ENCODE assay signal across 29 cellular contexts in genomic region chr6:163671791-163672190, GRCh38.
"Had no signal": no experiment of that assay in that cellular context is flagged by ENCODE, and none has a peak within 500 bp of the region (broad histone marks: within the 10 kb centered on the region; RNA-seq: fewer than 3 reads in every experiment).

No MANE protein-coding gene starts in this region.

- H3K27ac Mint-ChIP-seq: activated CD4-positive, alpha-beta memory T cell treated with anti-CD3 and anti-CD28 coated beads for 36 hours; activated CD4-positive, alpha-beta T cell treated with anti-CD3 and anti-CD28 coated beads for 36 hours; activated CD4-positive, alpha-beta T cell treated with anti-CD3 and anti-CD28 coated beads, Interleukin-2, amount 10 ng/mL, durations not matched to agents 24 days and 14 days; activated CD8-positive, alpha-beta memory T cell treated with anti-CD3 and anti-CD28 coated beads, Interleukin-2, amount 10 ng/mL, durations not matched to agents 7 days and 5 days; activated CD8-positive, alpha-beta T cell treated with anti-CD3 and anti-CD28 coated beads, Interleukin-2, amount 10 ng/mL, durations not matched to agents 7 days and 5 days; activated naive CD4-positive, alpha-beta T cell treated with anti-CD3 and anti-CD28 coated beads, Interleukin-2, amount 10 ng/mL, durations not matched to agents 7 days and 5 days; activated naive CD4-positive, alpha-beta T cell treated with anti-CD3 and anti-CD28 coated beads, Interleukin-2, amount 50 U/mL, for 72 hours; activated naive CD8-positive, alpha-beta T cell treated with anti-CD3 and anti-CD28 coated beads, Interleukin-2, amount 10 ng/mL, durations not matched to agents 7 days and 5 days; activated T-helper 1 cell treated with anti-CD3 and anti-CD28 coated beads, Interleukin-12 subunit alpha, Interleukin-12 subunit beta, Interleukin-2, Interleukin-4 antibody, amounts not matched to agents 30 ng/mL and 10 ng/mL and 1 ng/mL, durations not matched to agents 14 hours and 24 hours and 36 hours; dendritic cell treated with granulocyte-macrophage colony-stimulating factor and Interleukin-4, amounts not matched to agents 40 ng/mL and 50 ng/mL, for 4 days; endodermal cell had no signal

- H3K27ac ChIP-seq: brain microvascular endothelial cell, coronary artery, dorsolateral prefrontal cortex, foreskin keratinocyte, gastrocnemius medialis, heart left ventricle had no signal

- DNase-seq: activated CD4-positive, alpha-beta memory T cell treated with anti-CD3 and anti-CD28 coated beads for 36 hours; activated CD4-positive, alpha-beta T cell treated with anti-CD3 and anti-CD28 coated beads for 36 hours; activated CD4-positive, alpha-beta T cell treated with anti-CD3 and anti-CD28 coated beads, Interleukin-2, amount 10 ng/mL, durations not matched to agents 24 days and 14 days; activated CD4-positive, CD25-positive, alpha-beta regulatory T cell; activated CD4-positive, CD25-positive, alpha-beta regulatory T cell treated with anti-CD3 and anti-CD28 coated beads, Interleukin-2, amount 50 U/mL, for 72 hours; activated CD8-positive, alpha-beta memory T cell treated with anti-CD3 and anti-CD28 coated beads, Interleukin-2, amount 10 ng/mL, durations not matched to agents 7 days and 5 days; activated CD8-positive, alpha-beta memory T cell treated with anti-CD3 and anti-CD28 coated beads, Interleukin-2, amount 50 U/mL, for 4 hours; activated CD8-positive, alpha-beta T cell treated with anti-CD3 and anti-CD28 coated beads, Interleukin-2, amount 10 ng/mL, durations not matched to agents 7 days and 5 days; activated gamma-delta T cell; activated naive CD4-positive, alpha-beta T cell; activated naive CD4-positive, alpha-beta T cell treated with anti-CD3 and anti-CD28 coated beads, Interleukin-2, amount 10 ng/mL, durations not matched to agents 7 days and 5 days; activated naive CD8-positive, alpha-beta T cell treated with anti-CD3 and anti-CD28 coated beads, Interleukin-2, amount 10 ng/mL, durations not matched to agents 7 days and 5 days; activated T-cell treated with anti-CD3 and anti-CD28 coated beads, Interleukin-2, amount 50 U/mL, for 1 hour; activated T-cell treated with anti-CD3 and anti-CD28 coated beads, Interleukin-2, amount 50 U/mL, for 48 hours; brain microvascular endothelial cell; effector memory CD4-positive, alpha-beta T cell; endodermal cell; foreskin keratinocyte; gastrocnemius medialis; glutamatergic neuron; heart left ventricle; T-helper 2 cell had no signal

- H3K27me3 Mint-ChIP-seq: activated CD8-positive, alpha-beta memory T cell treated with anti-CD3 and anti-CD28 coated beads, Interleukin-2, amount 10 ng/mL, durations not matched to agents 7 days and 5 days; central memory CD8-positive, alpha-beta T cell had no signal

- H3K4me1 ChIP-seq: foreskin keratinocyte had no signal

- H3K36me3 Mint-ChIP-seq: activated CD4-positive, alpha-beta memory T cell treated with anti-CD3 and anti-CD28 coated beads for 36 hours; activated CD8-positive, alpha-beta memory T cell treated with anti-CD3 and anti-CD28 coated beads, Interleukin-2, amount 10 ng/mL, durations not matched to agents 7 days and 5 days; activated naive CD4-positive, alpha-beta T cell treated with anti-CD3 and anti-CD28 coated beads, Interleukin-2, amount 10 ng/mL, durations not matched to agents 7 days and 5 days; activated naive CD4-positive, alpha-beta T cell treated with anti-CD3 and anti-CD28 coated beads, Interleukin-2, amount 50 U/mL, for 72 hours; activated naive CD8-positive, alpha-beta T cell treated with anti-CD3 and anti-CD28 coated beads, Interleukin-2, amount 10 ng/mL, durations not matched to agents 7 days and 5 days had no signal

- H3K9me3 ChIP-seq: gastrocnemius medialis, heart left ventricle had no signal

- H3K27me3 ChIP-seq: brain microvascular endothelial cell, dorsolateral prefrontal cortex, foreskin keratinocyte, gastrocnemius medialis, heart left ventricle had no signal

- H3K9me3 Mint-ChIP-seq: activated CD4-positive, alpha-beta memory T cell treated with anti-CD3 and anti-CD28 coated beads for 36 hours; activated CD4-positive, alpha-beta T cell treated with anti-CD3 and anti-CD28 coated beads, Interleukin-2, amount 10 ng/mL, durations not matched to agents 24 days and 14 days; activated naive CD4-positive, alpha-beta T cell treated with anti-CD3 and anti-CD28 coated beads, Interleukin-2, amount 10 ng/mL, durations not matched to agents 7 days and 5 days; activated naive CD8-positive, alpha-beta T cell treated with anti-CD3 and anti-CD28 coated beads, Interleukin-2, amount 10 ng/mL, durations not matched to agents 7 days and 5 days; activated T-helper 1 cell treated with anti-CD3 and anti-CD28 coated beads, Interleukin-12 subunit alpha, Interleukin-12 subunit beta, Interleukin-2, Interleukin-4 antibody, amounts not matched to agents 30 ng/mL and 10 ng/mL and 1 ng/mL, durations not matched to agents 14 hours and 24 hours and 36 hours; central memory CD8-positive, alpha-beta T cell; endodermal cell had no signal

- H3K36me3 ChIP-seq: brain microvascular endothelial cell, gastrocnemius medialis, heart left ventricle had no signal

- H3K4me3 ChIP-seq: coronary artery, dorsolateral prefrontal cortex, gastrocnemius medialis, heart left ventricle had no signal

- H3K4me3 Mint-ChIP-seq: activated CD4-positive, alpha-beta memory T cell treated with anti-CD3 and anti-CD28 coated beads for 36 hours; activated CD4-positive, alpha-beta T cell treated with anti-CD3 and anti-CD28 coated beads for 36 hours; activated CD4-positive, alpha-beta T cell treated with anti-CD3 and anti-CD28 coated beads, Interleukin-2, amount 10 ng/mL, durations not matched to agents 24 days and 14 days; activated CD8-positive, alpha-beta memory T cell treated with anti-CD3 and anti-CD28 coated beads, Interleukin-2, amount 10 ng/mL, durations not matched to agents 7 days and 5 days; activated CD8-positive, alpha-beta T cell treated with anti-CD3 and anti-CD28 coated beads, Interleukin-2, amount 10 ng/mL, durations not matched to agents 7 days and 5 days; activated naive CD4-positive, alpha-beta T cell treated with anti-CD3 and anti-CD28 coated beads, Interleukin-2, amount 10 ng/mL, durations not matched to agents 7 days and 5 days; activated naive CD8-positive, alpha-beta T cell treated with anti-CD3 and anti-CD28 coated beads, Interleukin-2, amount 10 ng/mL, durations not matched to agents 7 days and 5 days; activated T-helper 1 cell treated with anti-CD3 and anti-CD28 coated beads, Interleukin-12 subunit alpha, Interleukin-12 subunit beta, Interleukin-2, Interleukin-4 antibody, amounts not matched to agents 30 ng/mL and 10 ng/mL and 1 ng/mL, durations not matched to agents 14 hours and 24 hours and 36 hours; central memory CD8-positive, alpha-beta T cell; dendritic cell treated with granulocyte-macrophage colony-stimulating factor and Interleukin-4, amounts not matched to agents 40 ng/mL and 50 ng/mL, for 4 days; endodermal cell had no signal

- ATAC-seq: activated CD4-positive, alpha-beta T cell treated with anti-CD3 and anti-CD28 coated beads for 36 hours; activated CD8-positive, alpha-beta memory T cell treated with anti-CD3 and anti-CD28 coated beads, Interleukin-2, amount 10 ng/mL, durations not matched to agents 7 days and 5 days; activated CD8-positive, alpha-beta T cell treated with anti-CD3 and anti-CD28 coated beads, Interleukin-2, amount 10 ng/mL, durations not matched to agents 7 days and 5 days; esophagus mucosa; foreskin keratinocyte; gastrocnemius medialis; heart left ventricle had no signal

- H3K4me1 Mint-ChIP-seq: endodermal cell had no signal
